In genomic region chr7:151251926-151252835, GRCh38 we compare ENCODE assay signal across 8 cellular contexts. TPM values are rescaled to one million over a fixed set of nuclear protein-coding genes. Genes with fewer than 3 reads are reported as not detected.
DNase-seq lines count a peak whose midpoint lies in the region; ATAC-seq and TF ChIP-seq lines count a peak whose summit lies in the region.

No MANE protein-coding gene starts in this region.

- H2AFZ ChIP-seq in KMS-11 (ENCODE audit: low read depth): peak overlapping the region; percentile 64

- H3K27me3 Mint-ChIP-seq in progenitor cell of endocrine pancreas: peaks cover 35% of the 10 kb centered on the region

- H3K4me3 Mint-ChIP-seq in progenitor cell of endocrine pancreas (ENCODE audit: low read depth): peak overlapping the region; percentile 82

- peak overlapping the region; percentile 96 for H3K27ac Mint-ChIP-seq in progenitor cell of endocrine pancreas

- H3K27me3 ChIP-seq in BE2C (peaks cover 4% of the 10 kb centered on the region; the same call in 1 of the 2 replicates), KMS-11 (ENCODE audit: insufficient read depth, low read depth) (peaks cover 96% of the 10 kb centered on the region), ascending aorta (no peaks in the 10 kb centered on the region)
- H3K27me3 ChIP-seq in effector memory CD4-positive, alpha-beta T cell (replicated peaks; ENCODE audit: control insufficient read depth, insufficient read depth, low read length, poor library complexity, severe bottlenecking): peaks cover 18% of the 10 kb centered on the region

- H3K36me3 Mint-ChIP-seq in progenitor cell of endocrine pancreas (ENCODE audit: insufficient read depth): no peaks in the 10 kb centered on the region

- peaks cover 6% of the 10 kb centered on the region for H3K4me1 ChIP-seq in BE2C
- peaks cover 4% of the 10 kb centered on the region for H3K4me1 ChIP-seq in KMS-11 (ENCODE audit: low read depth, poor library complexity, severe bottlenecking)
- peaks cover 13 to 36% of the 10 kb centered on the region in 2 donors for H3K4me1 ChIP-seq in ascending aorta
- H3K4me1 ChIP-seq in effector memory CD4-positive, alpha-beta T cell (ENCODE audit: control insufficient read depth, insufficient read depth, low read length, poor library complexity, severe bottlenecking): peaks cover 17% of the 10 kb centered on the region

- H4K20me1 ChIP-seq in KMS-11 (ENCODE audit: insufficient read depth): no peaks in the 10 kb centered on the region

- no peaks in the 10 kb centered on the region for H3K36me3 ChIP-seq in BE2C
- H3K36me3 ChIP-seq in KMS-11 (ENCODE audit: insufficient read depth): no peaks in the 10 kb centered on the region
- H3K36me3 ChIP-seq in ascending aorta: no peaks in the 10 kb centered on the region
- no peaks in the 10 kb centered on the region for H3K36me3 ChIP-seq in effector memory CD4-positive, alpha-beta T cell (ENCODE audit: control insufficient read depth, insufficient read depth, low read length)

- no peaks in the 10 kb centered on the region for H3K9me3 Mint-ChIP-seq in progenitor cell of endocrine pancreas (ENCODE audit: low read depth)

- peak overlapping the region; percentile 80 for H3K4me2 ChIP-seq in KMS-11

- H3K4me1 Mint-ChIP-seq in progenitor cell of endocrine pancreas (ENCODE audit: low read depth): peaks cover 33% of the 10 kb centered on the region

- intact Hi-C loops in ascending aorta (cut with DNase I): loop anchor here (1.0 to 2.0 kb wide), 3 partner anchors 21 to 51 kb away; partner anchors contain the start of gene ABCF2

- DNase-seq in BE2C (peak; percentile 74), ascending aorta (ENCODE audit: low spot score in 2 of 2) (peak in 1 of 2 donors; percentile 83), hypothalamus (lab: John Stamatoyannopoulos, UW) (peak in 46 of 51 donors; percentile 45 to 86 (median 74)), progenitor cell of endocrine pancreas (ENCODE audit: low spot score, unreplicated experiment) (peak; percentile 61)
- no peak for DNase-seq in stimulated activated CD4-positive, alpha-beta T cell treated with anti-CD3 and anti-CD28 coated beads, Interleukin-15, amount 100 ng/mL, for 24 hours
- DNase-seq in effector memory CD4-positive, alpha-beta T cell: no peak

- no peaks in the 10 kb centered on the region for H3K79me2 ChIP-seq in KMS-11 (ENCODE audit: insufficient read depth, low read depth)

- H3K4me3 ChIP-seq in BE2C (ENCODE audit: low read depth, low read length) (peak overlapping the region; percentile 70), KMS-11 (IDR thresholded peaks at IDR 0.05; ENCODE audit: insufficient read depth, low read depth, low read length) (no peak overlapping the region), ascending aorta (peak overlapping the region; percentile 74 to 87)
- no peak overlapping the region for H3K4me3 ChIP-seq in effector memory CD4-positive, alpha-beta T cell (ENCODE audit: insufficient read depth, low read depth, low read length, poor library complexity, severe bottlenecking)

- H3K27ac ChIP-seq in KMS-11 (no peak overlapping the region), ascending aorta (peak overlapping the region; percentile 94 to 95)
- H3K27ac ChIP-seq in effector memory CD4-positive, alpha-beta T cell (ENCODE audit: insufficient read depth, low read length, poor library complexity, severe bottlenecking): no peak overlapping the region

- no peak for ATAC-seq in esophagus mucosa

- no peak for TF ChIP-seq CTCF in BE2C (IDR thresholded peaks at IDR 0.05; ENCODE audit: low read depth, low read length)
- no peak for TF ChIP-seq CTCF in KMS-11 (conservative IDR thresholded peaks at IDR 0.05; ENCODE audit: low read depth, low read length)
- TF ChIP-seq CTCF in ascending aorta (IDR thresholded peaks at IDR 0.05): no peak
- TF ChIP-seq CTCF in progenitor cell of endocrine pancreas (IDR thresholded peaks at IDR 0.05; ENCODE audit: unreplicated experiment): no peak

- H3K9ac ChIP-seq in KMS-11: no peak overlapping the region

- no peaks in the 10 kb centered on the region for H3K9me3 ChIP-seq in BE2C
- H3K9me3 ChIP-seq in ascending aorta: no peaks in the 10 kb centered on the region
- no peaks in the 10 kb centered on the region for H3K9me3 ChIP-seq in effector memory CD4-positive, alpha-beta T cell (ENCODE audit: control insufficient read depth, low read length)

RNA-seq across cellular contexts. Expression of gene SMARCD3, which starts 3.7 kb away (rescaled TPM):
- polyA plus RNA-seq in BE2C (2012; ENCODE audit: insufficient read depth, insufficient read length, low read depth): 30.0 TPM
- total RNA-seq in ascending aorta: 105 TPM
- 51.1 and 52.9 TPM in 2 replicates for total RNA-seq in progenitor cell of endocrine pancreas
- 6.7 TPM for total RNA-seq in esophagus mucosa

RNA-seq across cellular contexts. Expression of gene CHPF2, which starts 19.9 kb away (rescaled TPM):
- 37.1 TPM for polyA plus RNA-seq in BE2C (2012; ENCODE audit: insufficient read depth, insufficient read length, low read depth)
- total RNA-seq in ascending aorta: 40.3 TPM
- 41.4 and 42.2 TPM in 2 replicates for total RNA-seq in progenitor cell of endocrine pancreas
- total RNA-seq in esophagus mucosa: 10.9 TPM

RNA-seq across cellular contexts. Expression of gene ABCF2, which starts 25.2 kb away (rescaled TPM):
- 64.7 TPM for polyA plus RNA-seq in BE2C (2012; ENCODE audit: insufficient read depth, insufficient read length, low read depth)
- total RNA-seq in ascending aorta: 85.3 TPM
- total RNA-seq in progenitor cell of endocrine pancreas: 48.7 and 55.1 TPM in 2 replicates
- 25.7 TPM for total RNA-seq in esophagus mucosa

RNA-seq across cellular contexts. Expression of gene H2BK1, which starts 41.9 kb away (rescaled TPM):
- polyA plus RNA-seq in BE2C (2012; ENCODE audit: insufficient read depth, insufficient read length, low read depth): not detected
- total RNA-seq in ascending aorta (not detected), progenitor cell of endocrine pancreas (not detected in 2 replicates), esophagus mucosa (not detected)

Comparison
In these comparisons a context has a peak if more than half of its experiments do, and no peak if none do; other contexts are left out.
1. DNase-seq: peak in BE2C (single experiment), hypothalamus (46 of 51) and progenitor cell of endocrine pancreas (single experiment); none in stimulated activated CD4-positive, alpha-beta T cell treated with anti-CD3 and anti-CD28 coated beads, Interleukin-15, amount 100 ng/mL, for 24 hours (single experiment) and effector memory CD4-positive, alpha-beta T cell (0 of 3).
2. H3K4me3 ChIP-seq: peak in BE2C (single experiment) and ascending aorta (2 of 2); none in KMS-11 (single experiment) and effector memory CD4-positive, alpha-beta T cell (single experiment).
3. H3K27ac ChIP-seq: peak in ascending aorta (2 of 2); none in KMS-11 (single experiment) and effector memory CD4-positive, alpha-beta T cell (single experiment).